8 cellular contexts compared by ENCODE assay signal in genomic region chr17:49742256-49742655, GRCh38. TPM values are rescaled to one million over a fixed set of nuclear protein-coding genes. Genes with fewer than 3 reads are reported as not detected.
DNase-seq lines count a peak whose midpoint lies in the region; ATAC-seq and TF ChIP-seq lines count a peak whose summit lies in the region.

No MANE protein-coding gene starts in this region.

- H3K4me1 Mint-ChIP-seq in activated naive CD4-positive, alpha-beta T cell treated with anti-CD3 and anti-CD28 coated beads, Interleukin-2, amount 50 U/mL, for 24 hours: peaks cover 93% of the 10 kb centered on the region
- peaks cover 93% of the 10 kb centered on the region for H3K4me1 Mint-ChIP-seq in activated CD8-positive, alpha-beta T cell treated with anti-CD3 and anti-CD28 coated beads for 36 hours (ENCODE audit: low read depth)

- H3K36me3 Mint-ChIP-seq in activated naive CD4-positive, alpha-beta T cell treated with anti-CD3 and anti-CD28 coated beads, Interleukin-2, amount 50 U/mL, for 24 hours: peaks cover 5% of the 10 kb centered on the region
- H3K36me3 Mint-ChIP-seq in activated CD8-positive, alpha-beta T cell treated with anti-CD3 and anti-CD28 coated beads for 36 hours (ENCODE audit: low read depth): peaks cover 17% of the 10 kb centered on the region

- no peaks in the 10 kb centered on the region for H3K36me3 ChIP-seq in urinary bladder (ENCODE audit: insufficient read depth)

- ATAC-seq in activated CD8-positive, alpha-beta T cell treated with anti-CD3 and anti-CD28 coated beads for 36 hours: no peak
- ATAC-seq in HG03280 (IDR thresholded peaks at IDR 0.05; ENCODE audit: unreplicated experiment): no peak

- POLR2A ChIA-PET in activated CD8-positive, alpha-beta T cell treated with anti-CD3 and anti-CD28 coated beads for 36 hours (lab: Charles Lee): interaction anchor here (0.8 to 4.1 kb wide), 7 partner anchors 8 to 46 kb away, joined by 3 to 25 read pairs (median 5); partner anchors contain the start of genes FAM117A and SLC35B1

- WGBS in urinary bladder: 10% methylated on average over 1 of the region's 1 CpG

- peaks cover 11% of the 10 kb centered on the region for H3K4me1 ChIP-seq in urinary bladder (ENCODE audit: insufficient read depth)

- TF ChIP-seq CTCF in activated CD8-positive, alpha-beta T cell treated with anti-CD3 and anti-CD28 coated beads for 36 hours (IDR thresholded peaks at IDR 0.05): no peak

- peaks cover 8% of the 10 kb centered on the region for H3K9me3 Mint-ChIP-seq in activated naive CD4-positive, alpha-beta T cell treated with anti-CD3 and anti-CD28 coated beads, Interleukin-2, amount 50 U/mL, for 24 hours
- H3K9me3 Mint-ChIP-seq in activated CD8-positive, alpha-beta T cell treated with anti-CD3 and anti-CD28 coated beads for 36 hours: peaks cover 2% of the 10 kb centered on the region

- H3K27me3 Mint-ChIP-seq in activated naive CD4-positive, alpha-beta T cell treated with anti-CD3 and anti-CD28 coated beads, Interleukin-2, amount 50 U/mL, for 24 hours: no peaks in the 10 kb centered on the region
- no peaks in the 10 kb centered on the region for H3K27me3 Mint-ChIP-seq in activated CD8-positive, alpha-beta T cell treated with anti-CD3 and anti-CD28 coated beads for 36 hours

- H3K27ac ChIP-seq in urinary bladder (ENCODE audit: low read depth): peak overlapping the region; percentile 78

- CTCF ChIA-PET in activated CD8-positive, alpha-beta T cell treated with anti-CD3 and anti-CD28 coated beads for 36 hours (lab: Charles Lee): interaction anchor here (0.8 to 2.0 kb wide), 7 partner anchors 9 to 185 kb away, joined by 3 to 5 read pairs (median 4); partner anchors contain the start of gene SLC35B1

- H3K27ac Mint-ChIP-seq in activated naive CD4-positive, alpha-beta T cell treated with anti-CD3 and anti-CD28 coated beads, Interleukin-2, amount 50 U/mL, for 24 hours: peak overlapping the region; percentile 93
- H3K27ac Mint-ChIP-seq in activated CD8-positive, alpha-beta T cell treated with anti-CD3 and anti-CD28 coated beads for 36 hours: peak overlapping the region; percentile 100

- DNase-seq in activated naive CD4-positive, alpha-beta T cell treated with Interleukin-2 at 50 U/mL for 16 hours: no peak
- no peak for DNase-seq in activated CD8-positive, alpha-beta T cell treated with anti-CD3 and anti-CD28 coated beads for 36 hours
- DNase-seq in iris pigment epithelial cell (ENCODE audit: low read depth): peak; percentile 69
- no peak for DNase-seq in NCI-H82 treated with DMSO at 0.1 percent for 48 hours (lab: John Stamatoyannopoulos, UW; ENCODE audit: unreplicated experiment)
- no peak for DNase-seq in NCI-H1694 (lab: John Stamatoyannopoulos, UW)

- intact Hi-C loops in activated CD8-positive, alpha-beta T cell treated with anti-CD3 and anti-CD28 coated beads for 36 hours (cut with micrococcal nuclease): no loop called here

- H3K4me3 ChIP-seq in urinary bladder (ENCODE audit: low read depth, low read length): no peak overlapping the region

- H3K4me3 Mint-ChIP-seq in activated naive CD4-positive, alpha-beta T cell treated with anti-CD3 and anti-CD28 coated beads, Interleukin-2, amount 50 U/mL, for 24 hours: peak overlapping the region; percentile 86
- peak overlapping the region; percentile 79 for H3K4me3 Mint-ChIP-seq in activated CD8-positive, alpha-beta T cell treated with anti-CD3 and anti-CD28 coated beads for 36 hours

RNA-seq across cellular contexts. Expression of gene FAM117A, which starts 21.7 kb away (rescaled TPM):
- total RNA-seq in activated CD8-positive, alpha-beta T cell treated with anti-CD3 and anti-CD28 coated beads for 36 hours: 10 to 100 TPM; 19.7 to 23.0 TPM
- total RNA-seq in urinary bladder: 6.2 TPM
- polyA plus RNA-seq in urinary bladder: 33.1 TPM

RNA-seq across cellular contexts. Expression of gene SLC35B1, which starts 34.5 kb away (rescaled TPM):
- total RNA-seq in activated CD8-positive, alpha-beta T cell treated with anti-CD3 and anti-CD28 coated beads for 36 hours: 10 to 100 TPM; 38.6 to 46.6 TPM
- total RNA-seq in urinary bladder: 27.0 TPM
- polyA plus RNA-seq in urinary bladder: 33.1 TPM

RNA-seq across cellular contexts. Expression of gene KAT7, which starts 46.2 kb away (rescaled TPM):
- 10 to 100 TPM; 61.2 to 66.6 TPM for total RNA-seq in activated CD8-positive, alpha-beta T cell treated with anti-CD3 and anti-CD28 coated beads for 36 hours
- total RNA-seq in urinary bladder: 58.7 TPM
- 32.3 TPM for polyA plus RNA-seq in urinary bladder
